Comparison of ENCODE assay signal across 20 cellular contexts in genomic region chr1:115840615-115841460, GRCh38. TPM values are rescaled to one million over a fixed set of nuclear protein-coding genes. Genes with fewer than 3 reads are reported as not detected.
DNase-seq lines count a peak whose midpoint lies in the region; FAIRE-seq and TF ChIP-seq lines count a peak whose summit lies in the region.
"Had no signal": no experiment of that assay in that cellular context is flagged by ENCODE, and none has a peak within 500 bp of the region (broad histone marks: within the 10 kb centered on the region; RNA-seq: fewer than 3 reads in every experiment).

Gene NHLH2 (minus strand): TSS chr1:115841126. CDS start chr1:115838372, 2,754 bp downstream.

- H3K4me3 Mint-ChIP-seq in nephron progenitor cell, result peak within 1 kb of the TSS; percentile 89
- H3K4me3 Mint-ChIP-seq: natural killer cell treated with Interleukin-12 subunit alpha and Interleukin-12 subunit beta and Interleukin-15 and Interleukin-18, amount 100 ng/mL, for 72 hours had no signal

- WGBS in small intestine, 3 donors, result 17 to 27% (median 21%) methylated on average over 9 of the region's 9 CpGs

- no peak for FAIRE-seq in small intestine (lab: Jason Lieb, UNC)

- no peak within 1 kb of the TSS for H3K27ac ChIP-seq in small intestine (ENCODE audit: low read depth in 1 of 2, low read length in 1 of 2)
- H3K27ac ChIP-seq: colonic mucosa, right atrium auricular region had no signal

- H3K4me1 Mint-ChIP-seq in nephron progenitor cell, result peaks cover 4% of the 10 kb centered on the region

- H3K4me3 ChIP-seq in H7 (ENCODE audit: insufficient read depth, low read depth, low read length) (0 out of 2 replicates have a peak within 1 kb of the TSS, but pooled peaks have one; percentile 76), small intestine (ENCODE audit: low read depth in 1 of 2, low read length in 2 of 2) (no peak within 1 kb of the TSS)

- H3K27ac Mint-ChIP-seq in nephron progenitor cell, result no peak within 1 kb of the TSS
- H3K27ac Mint-ChIP-seq: activated T-helper 2 cell treated with anti-CD3 and anti-CD28 coated beads, Interferon-gamma antibody, Interleukin-2, Interleukin-4, amounts not matched to agents 10 μg/mL and 5 μg/mL and 100 μg/mL, durations not matched to agents 14 hours and 24 hours and 36 hours; natural killer cell treated with Interleukin-12 subunit alpha and Interleukin-12 subunit beta and Interleukin-15 and Interleukin-18, amount 100 ng/mL, for 72 hours had no signal

- no peak for TF ChIP-seq CTCF in nephron progenitor cell (IDR thresholded peaks at IDR 0.05)

- no peaks in the 10 kb centered on the region for H3K36me3 Mint-ChIP-seq in nephron progenitor cell (ENCODE audit: low read depth)
- H3K36me3 Mint-ChIP-seq: natural killer cell treated with Interleukin-12 subunit alpha and Interleukin-12 subunit beta and Interleukin-15 and Interleukin-18, amount 100 ng/mL, for 72 hours had no signal

- H3K27me3 ChIP-seq in H7 (ENCODE audit: control insufficient read depth, insufficient read depth, low read length) (peaks cover 47% of the 10 kb centered on the region), small intestine (ENCODE audit: control insufficient read depth in 2 of 2, insufficient read depth in 2 of 2, low read length in 2 of 2) (peaks cover 18 to 30% of the 10 kb centered on the region in 2 donors)

- H3K27me3 Mint-ChIP-seq in nephron progenitor cell (ENCODE audit: low read depth, poor library complexity), result peaks cover 63% of the 10 kb centered on the region

- no peaks in the 10 kb centered on the region for H3K36me3 ChIP-seq in H7 (replicated peaks; ENCODE audit: control insufficient read depth, insufficient read depth, low read length)
- no peaks in the 10 kb centered on the region for H3K36me3 ChIP-seq in small intestine (ENCODE audit: control insufficient read depth in 2 of 2, insufficient read depth in 2 of 2, low read length in 2 of 2)
- H3K36me3 ChIP-seq: colonic mucosa, right atrium auricular region had no signal

- H3K9me3 ChIP-seq in small intestine (ENCODE audit: control insufficient read depth, low read depth), result no peaks in the 10 kb centered on the region
- H3K9me3 ChIP-seq: colonic mucosa, right atrium auricular region had no signal

- no peaks in the 10 kb centered on the region for H3K9me3 Mint-ChIP-seq in nephron progenitor cell
- H3K9me3 Mint-ChIP-seq: activated T-helper 2 cell treated with anti-CD3 and anti-CD28 coated beads, Interferon-gamma antibody, Interleukin-2, Interleukin-4, amounts not matched to agents 10 μg/mL and 5 μg/mL and 100 μg/mL, durations not matched to agents 14 hours and 24 hours and 36 hours; natural killer cell treated with Interleukin-12 subunit alpha and Interleukin-12 subunit beta and Interleukin-15 and Interleukin-18, amount 100 ng/mL, for 72 hours had no signal

- H3K4me1 ChIP-seq in small intestine (ENCODE audit: control insufficient read depth in 2 of 2, insufficient read depth in 1 of 2, low read depth in 1 of 2, low read length in 1 of 2), result peaks cover 2 to 9% of the 10 kb centered on the region in 2 donors

- DNase-seq in H7 (no peak), NCI-H2171 (lab: John Stamatoyannopoulos, UW) (peak; percentile 90), cerebellum (ENCODE audit: low spot score) (peak; percentile 35), nephron progenitor cell (no peak), SHP77 (lab: John Stamatoyannopoulos, UW) (no peak), small intestine (no peak), HPDE6-E6E7 (ENCODE audit: extremely low spot score) (no peak)
- DNase-seq: activated CD4-positive, alpha-beta T cell treated with anti-CD3 and anti-CD28 coated beads, Interleukin-2, amount 50 U/mL, for 48 hours; anterior cingulate cortex; colonic mucosa; EL; hippocampal formation; left ventricle myocardium superior; stimulated activated CD4-positive, alpha-beta T cell treated with anti-CD3 and anti-CD28 coated beads, Interleukin-4, amount 100 ng/mL, for 1 hour; T-helper 9 cell; trophoblast cell had no signal

RNA-seq across cellular contexts. Expression of gene NHLH2, which starts in this region (rescaled TPM):
- 0.73 and 0.81 TPM in 2 replicates for total RNA-seq in H7 (2014; rRNA removed; shearing (Covaris generic))
- 59.6 TPM for total RNA-seq in cerebellum
- not detected for polyA plus RNA-seq in small intestine
- total RNA-seq: activated T-helper 2 cell treated with anti-CD3 and anti-CD28 coated beads, Interferon-gamma antibody, Interleukin-2, Interleukin-4, amounts not matched to agents 10 μg/mL and 5 μg/mL and 100 μg/mL, durations not matched to agents 14 hours and 24 hours and 36 hours; colonic mucosa; HT1080; left ventricle myocardium superior; natural killer cell treated with Interleukin-12 subunit alpha and Interleukin-12 subunit beta and Interleukin-15 and Interleukin-18, amount 100 ng/mL, for 72 hours; right atrium auricular region had no signal

Comparison
In these comparisons a context has a peak if more than half of its experiments do, and no peak if none do; other contexts are left out.
1. RNA of gene NHLH2 (total RNA-seq): 59.6 TPM in cerebellum (single experiment); 0.73 to 0.81 TPM in H7; every median in the first group is over 10 times any median in the second.
2. DNase-seq: peak in NCI-H2171 (single experiment) and cerebellum (single experiment); none in H7 (single experiment), nephron progenitor cell (single experiment), SHP77 (0 of 2), small intestine (single experiment) and HPDE6-E6E7 (single experiment).